1 cellular context compared by ENCODE assay signal in the genomic region with DNA sequence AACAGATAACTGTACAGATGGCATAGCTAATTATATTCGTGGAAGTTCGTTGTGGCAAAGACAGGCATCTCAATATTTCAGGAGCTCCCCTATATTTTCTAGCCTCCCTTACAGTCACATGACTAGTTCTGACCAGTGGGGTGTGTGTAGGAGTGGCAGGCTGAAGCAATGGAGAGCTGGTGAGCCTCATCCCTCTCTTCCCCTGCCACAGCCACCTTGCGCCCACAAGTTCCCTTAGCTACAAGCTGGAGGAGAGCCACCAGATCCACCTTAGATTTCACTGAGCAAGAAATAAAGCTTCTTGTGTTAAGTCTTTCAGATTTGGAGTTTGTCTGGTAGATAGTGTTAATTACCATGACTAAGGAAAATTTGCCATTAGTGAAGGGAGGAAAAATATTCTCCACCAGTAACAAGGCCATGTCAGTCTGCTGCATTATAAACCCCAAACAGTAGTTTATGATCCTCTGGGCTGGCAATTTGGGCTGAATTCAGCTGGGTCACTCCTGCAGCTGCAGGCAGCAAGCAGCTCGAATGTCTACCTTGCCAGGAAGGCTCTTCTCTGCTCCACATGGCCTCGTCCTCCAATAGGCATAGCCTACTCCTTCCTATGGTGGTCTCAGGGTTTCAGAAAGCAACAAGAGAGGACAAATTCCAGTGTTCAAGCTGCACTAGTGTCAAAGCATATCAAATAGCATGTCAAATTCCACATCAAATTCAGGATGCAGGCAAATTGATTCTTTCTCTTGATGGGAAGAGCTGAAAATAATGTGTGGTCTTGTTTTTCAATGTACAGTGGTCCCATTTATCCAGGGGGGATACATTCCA.
TF ChIP-seq lines count a peak whose summit lies in the region.

No MANE protein-coding gene starts in this region.

TF ChIP-seq in HepG2, 621 proteins besides CTCF, POLR2A, EP300 and RAD21 (continued from another document and continues in another):
- no peak for TF ChIP-seq PCBP1 (IDR thresholded peaks at IDR 0.05; ENCODE audit: borderline replicate concordance, low read depth, low read length)
- TF ChIP-seq ZNF510 (CRISPR knock-in tag; IDR thresholded peaks at IDR 0.05; ENCODE audit: low read depth): no peak
- TF ChIP-seq GTF2F1 (IDR thresholded peaks at IDR 0.05; ENCODE audit: low read length): no peak
- no peak; the same call in none of the 2 replicates for TF ChIP-seq PHF8 (CRISPR knock-in tag; IDR thresholded peaks at IDR 0.05)
- TF ChIP-seq ZNF253 (CRISPR knock-in tag; IDR thresholded peaks at IDR 0.05; ENCODE audit: borderline replicate concordance): no peak; the same call in 1 of the 2 replicates
- TF ChIP-seq, protein P1, sequence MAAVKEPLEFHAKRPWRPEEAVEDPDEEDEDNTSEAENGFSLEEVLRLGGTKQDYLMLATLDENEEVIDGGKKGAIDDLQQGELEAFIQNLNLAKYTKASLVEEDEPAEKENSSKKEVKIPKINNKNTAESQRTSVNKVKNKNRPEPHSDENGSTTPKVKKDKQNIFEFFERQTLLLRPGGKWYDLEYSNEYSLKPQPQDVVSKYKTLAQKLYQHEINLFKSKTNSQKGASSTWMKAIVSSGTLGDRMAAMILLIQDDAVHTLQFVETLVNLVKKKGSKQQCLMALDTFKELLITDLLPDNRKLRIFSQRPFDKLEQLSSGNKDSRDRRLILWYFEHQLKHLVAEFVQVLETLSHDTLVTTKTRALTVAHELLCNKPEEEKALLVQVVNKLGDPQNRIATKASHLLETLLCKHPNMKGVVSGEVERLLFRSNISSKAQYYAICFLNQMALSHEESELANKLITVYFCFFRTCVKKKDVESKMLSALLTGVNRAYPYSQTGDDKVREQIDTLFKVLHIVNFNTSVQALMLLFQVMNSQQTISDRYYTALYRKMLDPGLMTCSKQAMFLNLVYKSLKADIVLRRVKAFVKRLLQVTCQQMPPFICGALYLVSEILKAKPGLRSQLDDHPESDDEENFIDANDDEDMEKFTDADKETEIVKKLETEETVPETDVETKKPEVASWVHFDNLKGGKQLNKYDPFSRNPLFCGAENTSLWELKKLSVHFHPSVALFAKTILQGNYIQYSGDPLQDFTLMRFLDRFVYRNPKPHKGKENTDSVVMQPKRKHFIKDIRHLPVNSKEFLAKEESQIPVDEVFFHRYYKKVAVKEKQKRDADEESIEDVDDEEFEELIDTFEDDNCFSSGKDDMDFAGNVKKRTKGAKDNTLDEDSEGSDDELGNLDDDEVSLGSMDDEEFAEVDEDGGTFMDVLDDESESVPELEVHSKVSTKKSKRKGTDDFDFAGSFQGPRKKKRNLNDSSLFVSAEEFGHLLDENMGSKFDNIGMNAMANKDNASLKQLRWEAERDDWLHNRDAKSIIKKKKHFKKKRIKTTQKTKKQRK (IDR thresholded peaks at IDR 0.05; ENCODE audit: low read length): no peak
- TF ChIP-seq, protein P2, sequence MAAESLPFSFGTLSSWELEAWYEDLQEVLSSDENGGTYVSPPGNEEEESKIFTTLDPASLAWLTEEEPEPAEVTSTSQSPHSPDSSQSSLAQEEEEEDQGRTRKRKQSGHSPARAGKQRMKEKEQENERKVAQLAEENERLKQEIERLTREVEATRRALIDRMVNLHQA (CRISPR knock-in tag; IDR thresholded peaks at IDR 0.05): no peak
- no peak for TF ChIP-seq ZNF569 (CRISPR knock-in tag; IDR thresholded peaks at IDR 0.05; ENCODE audit: borderline replicate concordance)
- TF ChIP-seq, protein P3, sequence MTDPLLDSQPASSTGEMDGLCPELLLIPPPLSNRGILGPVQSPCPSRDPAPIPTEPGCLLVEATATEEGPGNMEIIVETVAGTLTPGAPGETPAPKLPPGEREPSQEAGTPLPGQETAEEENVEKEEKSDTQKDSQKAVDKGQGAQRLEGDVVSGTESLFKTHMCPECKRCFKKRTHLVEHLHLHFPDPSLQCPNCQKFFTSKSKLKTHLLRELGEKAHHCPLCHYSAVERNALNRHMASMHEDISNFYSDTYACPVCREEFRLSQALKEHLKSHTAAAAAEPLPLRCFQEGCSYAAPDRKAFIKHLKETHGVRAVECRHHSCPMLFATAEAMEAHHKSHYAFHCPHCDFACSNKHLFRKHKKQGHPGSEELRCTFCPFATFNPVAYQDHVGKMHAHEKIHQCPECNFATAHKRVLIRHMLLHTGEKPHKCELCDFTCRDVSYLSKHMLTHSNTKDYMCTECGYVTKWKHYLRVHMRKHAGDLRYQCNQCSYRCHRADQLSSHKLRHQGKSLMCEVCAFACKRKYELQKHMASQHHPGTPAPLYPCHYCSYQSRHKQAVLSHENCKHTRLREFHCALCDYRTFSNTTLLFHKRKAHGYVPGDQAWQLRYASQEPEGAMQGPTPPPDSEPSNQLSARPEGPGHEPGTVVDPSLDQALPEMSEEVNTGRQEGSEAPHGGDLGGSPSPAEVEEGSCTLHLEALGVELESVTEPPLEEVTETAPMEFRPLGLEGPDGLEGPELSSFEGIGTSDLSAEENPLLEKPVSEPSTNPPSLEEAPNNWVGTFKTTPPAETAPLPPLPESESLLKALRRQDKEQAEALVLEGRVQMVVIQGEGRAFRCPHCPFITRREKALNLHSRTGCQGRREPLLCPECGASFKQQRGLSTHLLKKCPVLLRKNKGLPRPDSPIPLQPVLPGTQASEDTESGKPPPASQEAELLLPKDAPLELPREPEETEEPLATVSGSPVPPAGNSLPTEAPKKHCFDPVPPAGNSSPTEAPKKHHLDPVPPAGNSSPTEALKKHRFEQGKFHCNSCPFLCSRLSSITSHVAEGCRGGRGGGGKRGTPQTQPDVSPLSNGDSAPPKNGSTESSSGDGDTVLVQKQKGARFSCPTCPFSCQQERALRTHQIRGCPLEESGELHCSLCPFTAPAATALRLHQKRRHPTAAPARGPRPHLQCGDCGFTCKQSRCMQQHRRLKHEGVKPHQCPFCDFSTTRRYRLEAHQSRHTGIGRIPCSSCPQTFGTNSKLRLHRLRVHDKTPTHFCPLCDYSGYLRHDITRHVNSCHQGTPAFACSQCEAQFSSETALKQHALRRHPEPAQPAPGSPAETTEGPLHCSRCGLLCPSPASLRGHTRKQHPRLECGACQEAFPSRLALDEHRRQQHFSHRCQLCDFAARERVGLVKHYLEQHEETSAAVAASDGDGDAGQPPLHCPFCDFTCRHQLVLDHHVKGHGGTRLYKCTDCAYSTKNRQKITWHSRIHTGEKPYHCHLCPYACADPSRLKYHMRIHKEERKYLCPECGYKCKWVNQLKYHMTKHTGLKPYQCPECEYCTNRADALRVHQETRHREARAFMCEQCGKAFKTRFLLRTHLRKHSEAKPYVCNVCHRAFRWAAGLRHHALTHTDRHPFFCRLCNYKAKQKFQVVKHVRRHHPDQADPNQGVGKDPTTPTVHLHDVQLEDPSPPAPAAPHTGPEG (CRISPR knock-in tag; IDR thresholded peaks at IDR 0.05): no peak; the same call in 1 of the 2 replicates
- TF ChIP-seq, protein P4, sequence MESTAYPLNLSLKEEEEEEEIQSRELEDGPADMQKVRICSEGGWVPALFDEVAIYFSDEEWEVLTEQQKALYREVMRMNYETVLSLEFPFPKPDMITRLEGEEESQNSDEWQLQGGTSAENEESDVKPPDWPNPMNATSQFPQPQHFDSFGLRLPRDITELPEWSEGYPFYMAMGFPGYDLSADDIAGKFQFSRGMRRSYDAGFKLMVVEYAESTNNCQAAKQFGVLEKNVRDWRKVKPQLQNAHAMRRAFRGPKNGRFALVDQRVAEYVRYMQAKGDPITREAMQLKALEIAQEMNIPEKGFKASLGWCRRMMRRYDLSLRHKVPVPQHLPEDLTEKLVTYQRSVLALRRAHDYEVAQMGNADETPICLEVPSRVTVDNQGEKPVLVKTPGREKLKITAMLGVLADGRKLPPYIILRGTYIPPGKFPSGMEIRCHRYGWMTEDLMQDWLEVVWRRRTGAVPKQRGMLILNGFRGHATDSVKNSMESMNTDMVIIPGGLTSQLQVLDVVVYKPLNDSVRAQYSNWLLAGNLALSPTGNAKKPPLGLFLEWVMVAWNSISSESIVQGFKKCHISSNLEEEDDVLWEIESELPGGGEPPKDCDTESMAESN (CRISPR knock-in tag; conservative IDR thresholded peaks at IDR 0.05): no peak; the same call in 1 of the 2 replicates
- TF ChIP-seq, protein P5, sequence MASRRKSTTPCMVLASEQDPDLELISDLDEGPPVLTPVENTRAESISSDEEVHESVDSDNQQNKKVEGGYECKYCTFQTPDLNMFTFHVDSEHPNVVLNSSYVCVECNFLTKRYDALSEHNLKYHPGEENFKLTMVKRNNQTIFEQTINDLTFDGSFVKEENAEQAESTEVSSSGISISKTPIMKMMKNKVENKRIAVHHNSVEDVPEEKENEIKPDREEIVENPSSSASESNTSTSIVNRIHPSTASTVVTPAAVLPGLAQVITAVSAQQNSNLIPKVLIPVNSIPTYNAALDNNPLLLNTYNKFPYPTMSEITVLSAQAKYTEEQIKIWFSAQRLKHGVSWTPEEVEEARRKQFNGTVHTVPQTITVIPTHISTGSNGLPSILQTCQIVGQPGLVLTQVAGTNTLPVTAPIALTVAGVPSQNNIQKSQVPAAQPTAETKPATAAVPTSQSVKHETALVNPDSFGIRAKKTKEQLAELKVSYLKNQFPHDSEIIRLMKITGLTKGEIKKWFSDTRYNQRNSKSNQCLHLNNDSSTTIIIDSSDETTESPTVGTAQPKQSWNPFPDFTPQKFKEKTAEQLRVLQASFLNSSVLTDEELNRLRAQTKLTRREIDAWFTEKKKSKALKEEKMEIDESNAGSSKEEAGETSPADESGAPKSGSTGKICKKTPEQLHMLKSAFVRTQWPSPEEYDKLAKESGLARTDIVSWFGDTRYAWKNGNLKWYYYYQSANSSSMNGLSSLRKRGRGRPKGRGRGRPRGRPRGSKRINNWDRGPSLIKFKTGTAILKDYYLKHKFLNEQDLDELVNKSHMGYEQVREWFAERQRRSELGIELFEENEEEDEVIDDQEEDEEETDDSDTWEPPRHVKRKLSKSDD (CRISPR knock-in tag; IDR thresholded peaks at IDR 0.05; ENCODE audit: low read depth): no peak
- peak; percentile 29; the same call in 1 of the 2 replicates for TF ChIP-seq CEBPG (CRISPR knock-in tag; IDR thresholded peaks at IDR 0.05)
- TF ChIP-seq, protein P6, sequence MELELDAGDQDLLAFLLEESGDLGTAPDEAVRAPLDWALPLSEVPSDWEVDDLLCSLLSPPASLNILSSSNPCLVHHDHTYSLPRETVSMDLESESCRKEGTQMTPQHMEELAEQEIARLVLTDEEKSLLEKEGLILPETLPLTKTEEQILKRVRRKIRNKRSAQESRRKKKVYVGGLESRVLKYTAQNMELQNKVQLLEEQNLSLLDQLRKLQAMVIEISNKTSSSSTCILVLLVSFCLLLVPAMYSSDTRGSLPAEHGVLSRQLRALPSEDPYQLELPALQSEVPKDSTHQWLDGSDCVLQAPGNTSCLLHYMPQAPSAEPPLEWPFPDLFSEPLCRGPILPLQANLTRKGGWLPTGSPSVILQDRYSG (CRISPR knock-in tag; IDR thresholded peaks at IDR 0.05): no peak
- no peak for TF ChIP-seq EZH2 (conservative IDR thresholded peaks at IDR 0.05; ENCODE audit: low read depth, low read length)
- TF ChIP-seq, protein P7, sequence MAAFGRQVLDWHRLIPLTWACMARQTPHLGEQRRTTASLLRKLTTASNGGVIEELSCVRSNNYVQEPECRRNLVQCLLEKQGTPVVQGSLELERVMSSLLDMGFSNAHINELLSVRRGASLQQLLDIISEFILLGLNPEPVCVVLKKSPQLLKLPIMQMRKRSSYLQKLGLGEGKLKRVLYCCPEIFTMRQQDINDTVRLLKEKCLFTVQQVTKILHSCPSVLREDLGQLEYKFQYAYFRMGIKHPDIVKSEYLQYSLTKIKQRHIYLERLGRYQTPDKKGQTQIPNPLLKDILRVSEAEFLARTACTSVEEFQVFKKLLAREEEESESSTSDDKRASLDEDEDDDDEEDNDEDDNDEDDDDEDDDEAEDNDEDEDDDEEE (CRISPR knock-in tag; IDR thresholded peaks at IDR 0.05): 0 out of 2 replicates have a peak, but pooled peaks have one; percentile 49
- no peak for TF ChIP-seq PCBP2 (optimal IDR thresholded peaks at IDR 0.05; ENCODE audit: low read depth, low read length, poor library complexity, severe bottlenecking)
- no peak for TF ChIP-seq ZNF496 (CRISPR knock-in tag; IDR thresholded peaks at IDR 0.05; ENCODE audit: insufficient replicate concordance)
- TF ChIP-seq ESRRA (CRISPR knock-in tag; IDR thresholded peaks at IDR 0.05; ENCODE audit: low read depth): no peak
- no peak for TF ChIP-seq EED (CRISPR knock-in tag; IDR thresholded peaks at IDR 0.05)
- no peak for TF ChIP-seq ZNF446 (CRISPR knock-in tag; IDR thresholded peaks at IDR 0.05)
- no peak for TF ChIP-seq ARNTL (CRISPR knock-in tag; IDR thresholded peaks at IDR 0.05)
- TF ChIP-seq SMAD1 (CRISPR knock-in tag; IDR thresholded peaks at IDR 0.05; ENCODE audit: borderline replicate concordance, low read depth): no peak; the same call in 1 of the 2 replicates
- TF ChIP-seq HNRNPH1 (optimal IDR thresholded peaks at IDR 0.05; ENCODE audit: low read depth, low read length): peak; percentile 73
- TF ChIP-seq SMARCE1 (IDR thresholded peaks at IDR 0.05; ENCODE audit: borderline replicate concordance): no peak
- TF ChIP-seq ZNF607 (CRISPR knock-in tag; IDR thresholded peaks at IDR 0.05; ENCODE audit: borderline replicate concordance): no peak
- TF ChIP-seq, protein P8, sequence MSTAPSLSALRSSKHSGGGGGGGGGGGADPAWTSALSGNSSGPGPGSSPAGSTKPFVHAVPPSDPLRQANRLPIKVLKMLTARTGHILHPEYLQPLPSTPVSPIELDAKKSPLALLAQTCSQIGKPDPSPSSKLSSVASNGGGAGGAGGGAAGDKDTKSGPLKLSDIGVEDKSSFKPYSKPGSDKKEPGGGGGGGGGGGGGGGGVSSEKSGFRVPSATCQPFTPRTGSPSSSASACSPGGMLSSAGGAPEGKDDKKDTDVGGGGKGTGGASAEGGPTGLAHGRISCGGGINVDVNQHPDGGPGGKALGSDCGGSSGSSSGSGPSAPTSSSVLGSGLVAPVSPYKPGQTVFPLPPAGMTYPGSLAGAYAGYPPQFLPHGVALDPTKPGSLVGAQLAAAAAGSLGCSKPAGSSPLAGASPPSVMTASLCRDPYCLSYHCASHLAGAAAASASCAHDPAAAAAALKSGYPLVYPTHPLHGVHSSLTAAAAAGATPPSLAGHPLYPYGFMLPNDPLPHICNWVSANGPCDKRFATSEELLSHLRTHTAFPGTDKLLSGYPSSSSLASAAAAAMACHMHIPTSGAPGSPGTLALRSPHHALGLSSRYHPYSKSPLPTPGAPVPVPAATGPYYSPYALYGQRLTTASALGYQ (CRISPR knock-in tag; IDR thresholded peaks at IDR 0.05): no peak
- no peak for TF ChIP-seq ZSCAN22 (CRISPR knock-in tag; IDR thresholded peaks at IDR 0.05)
- no peak for TF ChIP-seq KAT8 (CRISPR knock-in tag; IDR thresholded peaks at IDR 0.05)
- no peak for TF ChIP-seq RBM39 (IDR thresholded peaks at IDR 0.05; ENCODE audit: low read depth, low read length, poor library complexity, severe bottlenecking)
- TF ChIP-seq NCOR1 (IDR thresholded peaks at IDR 0.05; ENCODE audit: borderline replicate concordance, low read length): no peak
- TF ChIP-seq ZNF570 (CRISPR knock-in tag; IDR thresholded peaks at IDR 0.05; ENCODE audit: borderline replicate concordance): no peak
- no peak for TF ChIP-seq MTF2 (CRISPR knock-in tag; IDR thresholded peaks at IDR 0.05; ENCODE audit: borderline replicate concordance)
- no peak for TF ChIP-seq ZBTB21 (CRISPR knock-in tag; IDR thresholded peaks at IDR 0.05)
- no peak for TF ChIP-seq CAMTA2 (CRISPR knock-in tag; IDR thresholded peaks at IDR 0.05; ENCODE audit: borderline replicate concordance)
- no peak for TF ChIP-seq U2AF1 (optimal IDR thresholded peaks at IDR 0.05; ENCODE audit: low read depth, low read length)
- TF ChIP-seq ZNF781 (CRISPR knock-in tag; IDR thresholded peaks at IDR 0.05; ENCODE audit: borderline replicate concordance, not compliant biosample characterization): no peak
- TF ChIP-seq FIP1L1 (IDR thresholded peaks at IDR 0.05; ENCODE audit: borderline replicate concordance, insufficient read depth, low read depth, low read length): no peak
- no peak for TF ChIP-seq SRSF9 (IDR thresholded peaks at IDR 0.05; ENCODE audit: borderline replicate concordance, insufficient read depth, low read depth, low read length, poor library complexity, severe bottlenecking)
